In the genomic region with DNA sequence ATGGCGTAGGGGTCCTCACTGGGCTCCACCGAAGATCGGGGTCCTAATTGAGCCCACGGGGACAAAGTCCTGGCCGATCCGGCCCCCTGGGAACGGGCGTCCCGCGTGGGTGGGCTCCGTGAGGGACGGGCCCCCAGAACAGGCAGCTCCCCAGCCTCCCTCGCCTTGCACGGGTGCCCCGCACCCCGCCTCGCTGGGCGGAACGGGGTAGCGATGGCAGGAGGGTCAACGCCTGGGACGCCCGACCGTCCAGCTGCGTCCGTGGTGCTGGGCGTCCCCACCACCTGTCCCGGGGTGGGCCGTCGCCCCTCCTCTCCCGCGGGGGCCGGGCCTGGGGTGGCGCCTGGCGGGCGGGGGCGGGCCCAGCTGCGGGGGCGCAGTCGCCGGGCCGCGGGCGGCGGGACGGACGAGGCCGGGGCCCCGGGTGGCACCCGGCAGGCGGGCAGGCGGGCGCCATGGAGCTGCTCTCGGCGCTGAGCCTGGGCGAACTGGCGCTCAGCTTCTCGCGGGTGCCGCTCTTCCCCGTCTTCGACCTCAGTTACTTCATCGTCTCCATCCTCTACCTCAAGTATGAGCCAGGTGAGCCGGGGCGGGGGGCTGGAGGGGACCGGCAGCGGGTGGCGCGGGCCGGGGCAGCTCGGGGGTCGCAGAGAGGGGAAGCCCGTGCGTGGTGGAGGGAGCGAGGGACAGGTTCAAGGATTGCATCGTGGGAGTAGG, we compare ENCODE assay signal across 8 cellular contexts. TPM values are rescaled to one million over a fixed set of nuclear protein-coding genes. Genes with fewer than 3 reads are reported as not detected.
DNase-seq lines count a peak whose midpoint lies in the region; ATAC-seq and TF ChIP-seq lines count a peak whose summit lies in the region.

A gene with protein sequence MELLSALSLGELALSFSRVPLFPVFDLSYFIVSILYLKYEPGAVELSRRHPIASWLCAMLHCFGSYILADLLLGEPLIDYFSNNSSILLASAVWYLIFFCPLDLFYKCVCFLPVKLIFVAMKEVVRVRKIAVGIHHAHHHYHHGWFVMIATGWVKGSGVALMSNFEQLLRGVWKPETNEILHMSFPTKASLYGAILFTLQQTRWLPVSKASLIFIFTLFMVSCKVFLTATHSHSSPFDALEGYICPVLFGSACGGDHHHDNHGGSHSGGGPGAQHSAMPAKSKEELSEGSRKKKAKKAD (plus strand): TSS at position 377 of the 717 bp plus-strand sequence. CDS start 79 bp downstream, at position 456.

- H2AFZ ChIP-seq in osteoblast (ENCODE audit: low read length) = peak within 1 kb of the TSS; percentile 99

- H4K20me1 ChIP-seq in BLaER1 (peaks cover 37% of the 10 kb centered on the region), osteoblast (ENCODE audit: insufficient read depth, low read length) (peaks cover 30% of the 10 kb centered on the region)

- H3K79me2 ChIP-seq in osteoblast (ENCODE audit: insufficient read depth, low read length) = peaks cover 36% of the 10 kb centered on the region

- TF ChIP-seq CTCF in osteoblast (IDR thresholded peaks at IDR 0.05; ENCODE audit: extremely low read depth, low read depth, low read length) = no peak

- H3K27me3 ChIP-seq in BLaER1 (no peaks in the 10 kb centered on the region), NT2/D1 (ENCODE audit: insufficient read depth, insufficient read length) (peaks cover 19% of the 10 kb centered on the region), osteoblast (ENCODE audit: insufficient read depth, low read length) (no peaks in the 10 kb centered on the region)

- H3K4me2 ChIP-seq in BLaER1 = peak within 1 kb of the TSS; percentile 97
- peak within 1 kb of the TSS; percentile 98 for H3K4me2 ChIP-seq in osteoblast (ENCODE audit: insufficient read depth, low read length)

- H3K9me3 ChIP-seq in BLaER1 = no peaks in the 10 kb centered on the region
- no peaks in the 10 kb centered on the region for H3K9me3 ChIP-seq in NT2/D1 (ENCODE audit: insufficient read depth, low read length)
- no peaks in the 10 kb centered on the region for H3K9me3 ChIP-seq in osteoblast (ENCODE audit: low read depth, low read length)

- peaks cover 65% of the 10 kb centered on the region for H3K4me1 ChIP-seq in BLaER1
- H3K4me1 ChIP-seq in NT2/D1 (ENCODE audit: insufficient read depth, insufficient read length) = peaks cover 11% of the 10 kb centered on the region
- H3K4me1 ChIP-seq in osteoblast (ENCODE audit: insufficient read depth, low read length) = peaks cover 22% of the 10 kb centered on the region

- H3K4me3 ChIP-seq in BLaER1 (peak within 1 kb of the TSS; percentile 78), NT2/D1 (ENCODE audit: insufficient read length, low read depth) (peak within 1 kb of the TSS; percentile 82), osteoblast (ENCODE audit: insufficient read depth, low read length) (peak within 1 kb of the TSS; percentile 93)

- H3K36me3 ChIP-seq in BLaER1 (peaks cover 32% of the 10 kb centered on the region), NT2/D1 (ENCODE audit: insufficient read depth, insufficient read length, low read length) (peaks cover 36% of the 10 kb centered on the region), osteoblast (ENCODE audit: insufficient read depth, low read length) (peaks cover 26% of the 10 kb centered on the region)

- DNase-seq in NT2/D1 (ENCODE audit: low read depth, low spot score) (no peak), activated gamma-delta T cell (lab: John Stamatoyannopoulos, UW) (peak; percentile 40), globus pallidus (ENCODE audit: low spot score) (peak; percentile 35), osteoblast (ENCODE audit: insufficient read length, low spot score, missing footprints) (peak; percentile 85), GM19240 (ENCODE audit: insufficient read length, low spot score) (no peak)

- peak within 1 kb of the TSS; percentile 82 for H3K27ac ChIP-seq in BLaER1
- peak within 1 kb of the TSS; percentile 91 for H3K27ac ChIP-seq in osteoblast (ENCODE audit: low read depth, low read length)

- peak; percentile 26 for ATAC-seq in GM21576 (IDR thresholded peaks at IDR 0.05; ENCODE audit: unreplicated experiment)
- no peak for ATAC-seq in HG03354 (IDR thresholded peaks at IDR 0.05; ENCODE audit: poor library complexity, severe bottlenecking, unreplicated experiment)

- H3K9ac ChIP-seq in BLaER1 (peak within 1 kb of the TSS; percentile 85), NT2/D1 (ENCODE audit: insufficient read length, low read depth) (peak within 1 kb of the TSS; percentile 97)

RNA-seq across cellular contexts. Expression of the gene that starts here (rescaled TPM):
- total RNA-seq in osteoblast = 2.4 and 2.5 TPM in 2 replicates

Comparison
In these comparisons a context has a peak if more than half of its experiments do, and no peak if none do; other contexts are left out.
1. DNase-seq: peak in activated gamma-delta T cell (single experiment), globus pallidus (single experiment) and osteoblast (single experiment); none in NT2/D1 (single experiment) and GM19240 (single experiment).
2. Peak in every context shown above with its lines, with median percentiles within 50 percentile points of each other: H3K4me3 ChIP-seq.